36 cellular contexts compared by ENCODE assay signal in genomic region chr2:75113217-75113616, GRCh38.
"Had no signal": no experiment of that assay in that cellular context is flagged by ENCODE, and none has a peak within 500 bp of the region (broad histone marks: within the 10 kb centered on the region; RNA-seq: fewer than 3 reads in every experiment).

No MANE protein-coding gene starts in this region.

- FAIRE-seq: astrocyte had no signal

- H3K27me3 ChIP-seq: adrenal gland, body of pancreas, breast epithelium, MG63, Peyer's patch, SJSA1 had no signal

- H3K36me3 Mint-ChIP-seq: activated CD4-positive, alpha-beta memory T cell treated with anti-CD3 and anti-CD28 coated beads for 36 hours; activated naive CD4-positive, alpha-beta T cell treated with anti-CD3 and anti-CD28 coated beads, Interleukin-2, amount 50 U/mL, for 72 hours had no signal

- H3K4me1 Mint-ChIP-seq: activated CD4-positive, alpha-beta T cell treated with anti-CD3 and anti-CD28 coated beads for 36 hours had no signal

- H3K9me3 Mint-ChIP-seq: activated CD4-positive, alpha-beta memory T cell treated with anti-CD3 and anti-CD28 coated beads for 36 hours; activated naive CD4-positive, alpha-beta T cell treated with anti-CD3 and anti-CD28 coated beads for 36 hours; activated naive CD4-positive, alpha-beta T cell treated with anti-CD3 and anti-CD28 coated beads, Interleukin-2, amount 50 U/mL, for 72 hours; activated T-cell treated with anti-CD3 and anti-CD28 coated beads, Interleukin-2, amount 50 U/mL, for 4 hours; activated T-helper 1 cell treated with anti-CD3 and anti-CD28 coated beads, Interleukin-12 subunit alpha, Interleukin-12 subunit beta, Interleukin-2, Interleukin-4 antibody, amounts not matched to agents 30 ng/mL and 10 ng/mL and 1 ng/mL, durations not matched to agents 14 hours and 24 hours and 36 hours had no signal

- H3K4me1 ChIP-seq: adrenal gland, body of pancreas, breast epithelium, Peyer's patch, SJSA1 had no signal

- H3K36me3 ChIP-seq: adrenal gland, breast epithelium, MG63, Peyer's patch, SJSA1, WERI-Rb-1 had no signal

- H3K27ac Mint-ChIP-seq: activated CD4-positive, alpha-beta memory T cell treated with anti-CD3 and anti-CD28 coated beads for 36 hours; activated CD4-positive, alpha-beta T cell treated with anti-CD3 and anti-CD28 coated beads for 36 hours; activated naive CD4-positive, alpha-beta T cell treated with anti-CD3 and anti-CD28 coated beads for 36 hours; activated naive CD4-positive, alpha-beta T cell treated with anti-CD3 and anti-CD28 coated beads, Interleukin-2, amount 50 U/mL, for 72 hours; activated T-helper 1 cell treated with anti-CD3 and anti-CD28 coated beads, Interleukin-12 subunit alpha, Interleukin-12 subunit beta, Interleukin-2, Interleukin-4 antibody, amounts not matched to agents 30 ng/mL and 10 ng/mL and 1 ng/mL, durations not matched to agents 14 hours and 24 hours and 36 hours had no signal

- DNase-seq: activated CD4-positive, alpha-beta memory T cell treated with anti-CD3 and anti-CD28 coated beads for 36 hours; activated CD4-positive, alpha-beta T cell treated with anti-CD3 and anti-CD28 coated beads for 36 hours; activated CD4-positive, alpha-beta T cell treated with anti-CD3 and anti-CD28 coated beads, Interleukin-2, amount 50 U/mL, for 1 hour; activated CD8-positive, alpha-beta memory T cell treated with anti-CD3 and anti-CD28 coated beads, Interleukin-2, amount 50 U/mL, for 4 hours; activated gamma-delta T cell treated with Interleukin-2 at 50 U/mL for 16 hours; activated naive CD4-positive, alpha-beta T cell treated with anti-CD3 and anti-CD28 coated beads for 36 hours; activated T-cell treated with anti-CD3 and anti-CD28 coated beads for 4 hours; activated T-cell treated with anti-CD3 and anti-CD28 coated beads, Interleukin-2, amount 50 U/mL, for 4 hours; adrenal gland; body of pancreas; Kasumi-1; KG1; MG63; MV-4-11; NCI-H1092; NCI-H1436 treated with DMSO at 0.1 percent for 48 hours; NCI-H187; NCI-H2081; NCI-H510A; NCI-H526; NCI-H748 treated with DMSO at 0.1 percent for 48 hours; NK-92 treated with Interleukin-12 subunit alpha and Interleukin-12 subunit beta, amount 100 ng/mL, for 24 hours; PC-3; Peyer's patch; RPMI8226; SHP77 treated with DMSO at 0.1 percent for 48 hours; SW 1271; T-helper 1 cell; T-helper 2 cell; T-helper 9 cell; WERI-Rb-1 had no signal

- H3K4me3 Mint-ChIP-seq: activated CD4-positive, alpha-beta memory T cell treated with anti-CD3 and anti-CD28 coated beads for 36 hours; activated CD4-positive, alpha-beta T cell treated with anti-CD3 and anti-CD28 coated beads for 36 hours; activated naive CD4-positive, alpha-beta T cell treated with anti-CD3 and anti-CD28 coated beads for 36 hours; activated T-cell treated with anti-CD3 and anti-CD28 coated beads, Interleukin-2, amount 50 U/mL, for 4 hours; activated T-helper 1 cell treated with anti-CD3 and anti-CD28 coated beads, Interleukin-12 subunit alpha, Interleukin-12 subunit beta, Interleukin-2, Interleukin-4 antibody, amounts not matched to agents 30 ng/mL and 10 ng/mL and 1 ng/mL, durations not matched to agents 14 hours and 24 hours and 36 hours had no signal

- H3K4me3 ChIP-seq: adrenal gland, body of pancreas, breast epithelium, MG63, Peyer's patch, SJSA1 had no signal

- H3K9me3 ChIP-seq: adrenal gland, body of pancreas, breast epithelium, MG63, Peyer's patch, SJSA1 had no signal

- H3K27me3 Mint-ChIP-seq: activated CD4-positive, alpha-beta memory T cell treated with anti-CD3 and anti-CD28 coated beads for 36 hours had no signal

- H3K27ac ChIP-seq: adrenal gland, body of pancreas, breast epithelium, Peyer's patch, SJSA1, WERI-Rb-1 had no signal
